In genomic region chr11:6647282-6647679, GRCh38 we compare ENCODE assay signal across 1 cellular context.
TF ChIP-seq lines count a peak whose summit lies in the region.

No MANE protein-coding gene starts in this region.

TF ChIP-seq in endothelial cell of umbilical vein, 7 proteins besides CTCF, POLR2A, EP300 and RAD21:
- no peak for TF ChIP-seq POLR2AphosphoS5 (IDR thresholded peaks at IDR 0.05; ENCODE audit: insufficient read depth, low read depth, low read length)
